Comparison of ENCODE assay signal across 26 cellular contexts in the genomic region with DNA sequence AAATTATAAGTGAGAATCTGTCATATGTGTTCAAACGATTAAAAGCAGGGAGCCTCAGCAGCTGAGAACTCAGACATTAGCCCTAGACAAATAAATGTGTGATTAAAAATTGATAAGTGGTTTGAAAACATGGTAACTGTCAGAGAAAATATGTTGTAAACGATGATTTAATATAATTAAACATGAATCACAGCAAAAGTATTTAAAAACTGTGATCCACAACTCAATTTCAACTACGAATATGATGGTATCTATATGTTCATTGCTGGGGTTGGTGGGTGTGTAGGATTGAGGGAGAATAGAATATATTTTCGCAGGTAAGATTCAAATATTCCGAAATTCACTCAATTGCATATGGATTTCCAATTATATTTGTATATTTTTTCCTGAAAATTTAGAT.
"Had no signal": no experiment of that assay in that cellular context is flagged by ENCODE, and none has a peak within 500 bp of the region (broad histone marks: within the 10 kb centered on the region; RNA-seq: fewer than 3 reads in every experiment).

No MANE protein-coding gene starts in this region.

- H3K27ac ChIP-seq: stomach, suprapubic skin, testis, thoracic aorta, thyroid gland, tibial artery, tibial nerve, transverse colon, upper lobe of left lung, upper lobe of right lung, uterus, vagina had no signal

- H3K36me3 ChIP-seq: stomach, suprapubic skin, thoracic aorta, thyroid gland, tibial artery, tibial nerve, transverse colon, upper lobe of left lung, upper lobe of right lung, uterus, vagina had no signal

- H3K27me3 ChIP-seq: stomach, suprapubic skin, testis, thyroid gland, tibial artery, tibial nerve, transverse colon, upper lobe of left lung, upper lobe of right lung, uterus, vagina had no signal

- DNase-seq: stimulated activated CD4-positive, alpha-beta T cell treated with anti-CD3 and anti-CD28 coated beads, Interleukin-2, amount 100 ng/mL, for 48 hours; stimulated activated CD4-positive, alpha-beta T cell treated with anti-CD3 and anti-CD28 coated beads, Interleukin-4, amount 100 ng/mL, for 1 hour; stimulated activated CD4-positive, alpha-beta T cell treated with anti-CD3 and anti-CD28 coated beads, Interleukin-4, amount 100 ng/mL, for 24 hours; stimulated activated CD4-positive, alpha-beta T cell treated with anti-CD3 and anti-CD28 coated beads, Interleukin-4, amount 100 ng/mL, for 4 hours; stimulated activated CD8-positive, alpha-beta memory T cell treated with anti-CD3 and anti-CD28 coated beads, Interleukin-4, amount 100 ng/mL, for 48 hours; stimulated activated naive B cell treated with anti-CD40 and anti-IgM and Interleukin-4, amounts not matched to agents 10 μg/mL and 1 μg/mL and 100 μg/mL, for 72 hours; stimulated activated naive CD4-positive, alpha-beta T cell; stimulated activated naive CD4-positive, alpha-beta T cell treated with Interleukin-2 at 50 U/mL for 16 hours; stimulated activated naive CD8-positive, alpha-beta T cell treated with anti-CD3 and anti-CD28 coated beads, Interleukin-15, amount 100 ng/mL, for 72 hours; stimulated activated naive CD8-positive, alpha-beta T cell treated with anti-CD3 and anti-CD28 coated beads, Interleukin-15, Interleukin-2, amounts not matched to agents 100 U/mL and 50 U/mL, for 24 hours; stomach; substantia nigra; testis; thyroid gland; tibial artery; transverse colon; trophoblast cell; upper lobe of left lung; upper lobe of right lung; uterus had no signal

- H3K4me1 ChIP-seq: stomach, suprapubic skin, testis, thyroid gland, tibial artery, tibial nerve, transverse colon, upper lobe of left lung, upper lobe of right lung, uterus, vagina had no signal

- H3K4me3 ChIP-seq: stomach, suprapubic skin, testis, thoracic aorta, thyroid gland, tibial artery, tibial nerve, transverse colon, upper lobe of left lung, upper lobe of right lung, uterus, vagina had no signal

- ATAC-seq: stimulated activated effector memory CD8-positive, alpha-beta T cell treated with anti-CD3 and anti-CD28 coated beads, Interleukin-12 subunit alpha, Interleukin-12 subunit beta, amount 100 ng/mL, for 72 hours; stimulated activated memory B cell treated with anti-CD40 and anti-IgM and Interleukin-4, amounts not matched to agents 10 μg/mL and 1 μg/mL and 100 μg/mL, for 72 hours; stimulated activated naive B cell treated with anti-CD40 and anti-IgM and Interleukin-4, amounts not matched to agents 10 μg/mL and 1 μg/mL and 100 μg/mL, for 72 hours; stimulated activated naive CD8-positive, alpha-beta T cell treated with anti-CD3 and anti-CD28 coated beads, Interleukin-15, amount 100 ng/mL, for 72 hours; stimulated activated naive CD8-positive, alpha-beta T cell treated with anti-CD3 and anti-CD28 coated beads, Interleukin-15, Interleukin-2, amounts not matched to agents 100 U/mL and 50 U/mL, for 24 hours; upper lobe of right lung had no signal

- H3K9me3 ChIP-seq: stomach, suprapubic skin, testis, thoracic aorta, thyroid gland, tibial artery, tibial nerve, transverse colon, upper lobe of left lung, upper lobe of right lung, uterus, vagina had no signal
